In the genomic region with DNA sequence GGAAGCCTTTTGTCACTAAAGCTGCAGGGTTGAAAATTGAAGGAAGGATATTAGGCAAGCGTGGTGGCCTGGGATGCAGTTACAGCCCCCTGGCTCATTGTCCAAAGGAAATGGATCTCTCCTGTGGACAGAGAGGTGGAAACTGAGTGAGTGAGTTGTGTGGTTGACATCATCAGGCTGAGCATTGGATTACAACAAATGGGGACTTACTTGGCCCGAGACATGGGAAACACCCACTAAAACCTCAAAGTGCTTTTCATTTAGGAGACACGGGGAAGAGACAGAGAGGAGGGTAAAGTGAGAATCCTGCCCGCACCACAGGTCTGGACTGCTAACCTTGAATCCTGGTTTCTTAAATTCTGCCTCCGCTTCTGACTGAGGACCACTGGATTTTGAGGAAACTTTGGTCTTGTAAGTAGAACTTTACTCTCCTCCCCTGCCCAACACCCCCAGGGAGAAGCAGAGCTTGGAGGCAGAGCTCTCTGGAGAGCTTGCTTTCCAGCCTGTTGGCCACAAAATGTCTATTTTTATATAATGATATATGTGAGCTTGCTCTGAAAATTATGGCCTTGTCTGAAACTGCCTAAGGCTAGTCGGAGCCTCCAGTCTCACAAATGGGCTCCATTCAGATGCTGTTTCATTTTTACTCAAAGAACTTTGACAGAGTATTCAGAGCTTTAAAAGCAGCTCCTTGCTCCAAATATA, we compare ENCODE assay signal across 9 cellular contexts. TPM values are rescaled to one million over a fixed set of nuclear protein-coding genes. Genes with fewer than 3 reads are reported as not detected.
DNase-seq lines count a peak whose midpoint lies in the region; ATAC-seq and TF ChIP-seq lines count a peak whose summit lies in the region.
"Had no signal": no experiment of that assay in that cellular context is flagged by ENCODE, and none has a peak within 500 bp of the region (broad histone marks: within the 10 kb centered on the region; RNA-seq: fewer than 3 reads in every experiment).

PKIG (plus strand) TSS at position 259 of the 705 bp plus-strand sequence. CDS start 31,978 bp downstream, outside the sequence.

- peak within 1 kb of the TSS; percentile 50 to 65 for H3K4me3 ChIP-seq in cardiac fibroblast (replicated peaks in 1 of 2; ENCODE audit: low read depth in 2 of 2, low read length in 2 of 2)
- H3K4me3 ChIP-seq in lower lobe of right lung = peak within 1 kb of the TSS; percentile 53
- H3K4me3 ChIP-seq in upper lobe of right lung = peak within 1 kb of the TSS; percentile 56

- H3K27ac Mint-ChIP-seq in naive thymus-derived CD8-positive, alpha-beta T cell = peak within 1 kb of the TSS in 4 of 10 donors; percentile 19 to 79 (median 58)

- peak; percentile 42 for DNase-seq in DMS 273 (lab: John Stamatoyannopoulos, UW; ENCODE audit: unreplicated experiment)
- no peak for DNase-seq in DMS 273 treated with DMSO at 0.1 percent for 48 hours (lab: John Stamatoyannopoulos, UW)
- peak; percentile 90 to 92 for DNase-seq in cardiac fibroblast (ENCODE audit: low read depth in 2 of 2)
- DNase-seq in lower lobe of right lung = no peak
- no peak for DNase-seq in upper lobe of right lung
- no peak for DNase-seq in naive thymus-derived CD8-positive, alpha-beta T cell
- DNase-seq in cerebellar cortex (ENCODE audit: low spot score) = no peak
- DNase-seq in activated T-cell treated with anti-CD3 and anti-CD28 coated beads, Interleukin-2, amount 50 U/mL, for 4 hours = no peak

- TF ChIP-seq CTCF in cardiac fibroblast (IDR thresholded peaks at IDR 0.05; ENCODE audit: low read depth, low read length) (no peak), lower lobe of right lung (IDR thresholded peaks at IDR 0.05) (no peak), upper lobe of right lung (IDR thresholded peaks at IDR 0.05) (no peak)

- H3K27me3 ChIP-seq in lower lobe of right lung (ENCODE audit: low read depth) (no peaks in the 10 kb centered on the region), upper lobe of right lung (no peaks in the 10 kb centered on the region)

- H3K4me1 ChIP-seq in lower lobe of right lung = peaks cover 59% of the 10 kb centered on the region
- H3K4me1 ChIP-seq in upper lobe of right lung = peaks cover 51% of the 10 kb centered on the region

- intact Hi-C loops in lower lobe of right lung (cut with DNase I) (loop anchor here (10.0 kb wide), 1 partner anchor 58 kb away; the partner anchor contains the start of gene SERINC3), upper lobe of right lung (cut with DNase I) (no loop called here)

- H3K4me1 Mint-ChIP-seq in naive thymus-derived CD8-positive, alpha-beta T cell = peaks cover 0 to 60% (median under 1%) of the 10 kb centered on the region in 4 donors
- peaks cover 14% of the 10 kb centered on the region for H3K4me1 Mint-ChIP-seq in activated T-cell treated with anti-CD3 and anti-CD28 coated beads, Interleukin-2, amount 50 U/mL, for 4 hours (ENCODE audit: low read depth)

- no peaks in the 10 kb centered on the region for H3K27me3 Mint-ChIP-seq in naive thymus-derived CD8-positive, alpha-beta T cell
- no peaks in the 10 kb centered on the region for H3K27me3 Mint-ChIP-seq in activated T-cell treated with anti-CD3 and anti-CD28 coated beads, Interleukin-2, amount 50 U/mL, for 4 hours (ENCODE audit: low read depth)

- no peaks in the 10 kb centered on the region for H3K9me3 ChIP-seq in lower lobe of right lung
- H3K9me3 ChIP-seq in upper lobe of right lung = no peaks in the 10 kb centered on the region

- POLR2A ChIA-PET in naive thymus-derived CD8-positive, alpha-beta T cell (lab: Charles Lee) = no interaction called here

- H3K36me3 ChIP-seq in lower lobe of right lung = no peaks in the 10 kb centered on the region
- H3K36me3 ChIP-seq in upper lobe of right lung = no peaks in the 10 kb centered on the region

- peak; percentile 64 to 68 for ATAC-seq in lower lobe of right lung
- peak; percentile 81 for ATAC-seq in upper lobe of right lung
- ATAC-seq in naive thymus-derived CD8-positive, alpha-beta T cell = no peak
- no peak for ATAC-seq in activated T-cell treated with anti-CD3 and anti-CD28 coated beads, Interleukin-2, amount 50 U/mL, for 4 hours

- peaks cover 0 to 3% (median 0%) of the 10 kb centered on the region in 3 donors for H3K36me3 Mint-ChIP-seq in naive thymus-derived CD8-positive, alpha-beta T cell
- no peaks in the 10 kb centered on the region for H3K36me3 Mint-ChIP-seq in activated T-cell treated with anti-CD3 and anti-CD28 coated beads, Interleukin-2, amount 50 U/mL, for 4 hours (ENCODE audit: insufficient read depth)

- H3K4me3 Mint-ChIP-seq in naive thymus-derived CD8-positive, alpha-beta T cell = peak within 1 kb of the TSS in 2 of 10 donors; percentile 9 to 74
- no peak within 1 kb of the TSS for H3K4me3 Mint-ChIP-seq in activated T-cell treated with anti-CD3 and anti-CD28 coated beads, Interleukin-2, amount 50 U/mL, for 4 hours

- no peaks in the 10 kb centered on the region for H3K9me3 Mint-ChIP-seq in naive thymus-derived CD8-positive, alpha-beta T cell
- no peaks in the 10 kb centered on the region for H3K9me3 Mint-ChIP-seq in activated T-cell treated with anti-CD3 and anti-CD28 coated beads, Interleukin-2, amount 50 U/mL, for 4 hours

- peak within 1 kb of the TSS; percentile 81 for H3K27ac ChIP-seq in lower lobe of right lung
- H3K27ac ChIP-seq in upper lobe of right lung = peak within 1 kb of the TSS; percentile 84
- H3K27ac ChIP-seq: 22Rv1 had no signal

RNA-seq across cellular contexts. Expression of gene PKIG, which starts in this region (rescaled TPM):
- total RNA-seq in lower lobe of right lung (61.6 TPM), upper lobe of right lung (88.8 TPM)
- total RNA-seq in naive thymus-derived CD8-positive, alpha-beta T cell = 1 to 10 TPM; 8.2 to 9.0 TPM
- polyA plus RNA-seq in naive thymus-derived CD8-positive, alpha-beta T cell = 1 to 10 TPM; 6.1 to 8.1 (median 6.4) TPM
- total RNA-seq in activated T-cell treated with anti-CD3 and anti-CD28 coated beads, Interleukin-2, amount 50 U/mL, for 4 hours = 1 to 10 TPM; 2.1 to 3.5 (median 2.8) TPM

Comparison
In these comparisons a context has a peak if more than half of its experiments do, and no peak if none do; other contexts are left out.
1. DNase-seq: peak in DMS 273 (single experiment) and cardiac fibroblast (2 of 2); none in DMS 273 treated with DMSO at 0.1 percent for 48 hours (single experiment), lower lobe of right lung (single experiment), upper lobe of right lung (single experiment), naive thymus-derived CD8-positive, alpha-beta T cell (0 of 10), cerebellar cortex (single experiment) and activated T-cell treated with anti-CD3 and anti-CD28 coated beads, Interleukin-2, amount 50 U/mL, for 4 hours (single experiment).
2. ATAC-seq: peak in lower lobe of right lung (2 of 2) and upper lobe of right lung (single experiment); none in naive thymus-derived CD8-positive, alpha-beta T cell (0 of 2) and activated T-cell treated with anti-CD3 and anti-CD28 coated beads, Interleukin-2, amount 50 U/mL, for 4 hours (0 of 2).
3. Peak in every context shown above with its lines, with median percentiles within 50 percentile points of each other: H3K4me3 ChIP-seq.